Comparison of ENCODE assay signal across 8 cellular contexts in the genomic region with DNA sequence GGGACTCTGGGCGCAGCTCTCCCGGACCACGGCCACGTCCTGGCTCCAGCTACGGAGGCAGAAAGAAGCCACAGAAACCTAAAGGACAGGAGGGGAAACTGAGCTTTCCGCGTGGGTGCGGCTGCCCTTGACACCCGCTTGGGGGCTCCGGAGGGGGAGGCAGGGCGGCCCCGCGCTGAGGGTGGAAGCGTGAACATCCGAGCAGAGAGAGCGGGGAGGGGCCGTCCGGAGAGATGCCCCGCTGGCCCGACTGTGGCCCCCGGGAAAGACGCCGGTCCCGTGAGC.
DNase-seq lines count a peak whose midpoint lies in the region; ATAC-seq and TF ChIP-seq lines count a peak whose summit lies in the region.

No MANE protein-coding gene starts in this region.

- peaks cover 3% of the 10 kb centered on the region for H3K9me3 Mint-ChIP-seq in activated T-helper 1 cell treated with anti-CD3 and anti-CD28 coated beads, Interleukin-12 subunit alpha, Interleukin-12 subunit beta, Interleukin-2, Interleukin-4 antibody, amounts not matched to agents 30 ng/mL and 10 ng/mL and 1 ng/mL, durations not matched to agents 14 hours and 24 hours and 36 hours
- peaks cover 5% of the 10 kb centered on the region for H3K9me3 Mint-ChIP-seq in stimulated activated effector memory CD8-positive, alpha-beta T cell treated with anti-CD3 and anti-CD28 coated beads, Interleukin-12 subunit alpha, Interleukin-12 subunit beta, amount 100 ng/mL, for 72 hours

- H3K27me3 Mint-ChIP-seq in activated T-helper 1 cell treated with anti-CD3 and anti-CD28 coated beads, Interleukin-12 subunit alpha, Interleukin-12 subunit beta, Interleukin-2, Interleukin-4 antibody, amounts not matched to agents 30 ng/mL and 10 ng/mL and 1 ng/mL, durations not matched to agents 14 hours and 24 hours and 36 hours (ENCODE audit: insufficient read depth), result peaks cover 40% of the 10 kb centered on the region

- ATAC-seq in stimulated activated effector memory CD8-positive, alpha-beta T cell treated with anti-CD3 and anti-CD28 coated beads, Interleukin-12 subunit alpha, Interleukin-12 subunit beta, amount 100 ng/mL, for 72 hours, result no peak
- no peak for ATAC-seq in GM21515 (IDR thresholded peaks at IDR 0.05; ENCODE audit: unreplicated experiment)

- DNase-seq in HFF-Myc (ENCODE audit: extremely low read depth, low read depth) (no peak), HUDEP-2 (lab: John Stamatoyannopoulos, UW; ENCODE audit: unreplicated experiment in 76 of 76) (no peak), cerebellum (ENCODE audit: low spot score) (no peak), SHP77 (lab: John Stamatoyannopoulos, UW) (no peak)
- DNase-seq in activated T-helper 1 cell treated with anti-CD3 and anti-CD28 coated beads, Interleukin-12 subunit alpha, Interleukin-12 subunit beta, Interleukin-2, Interleukin-4 antibody, amounts not matched to agents 30 ng/mL and 10 ng/mL and 1 ng/mL, durations not matched to agents 14 hours and 24 hours and 36 hours (ENCODE audit: low spot score), result no peak
- peak in 1 of 2 donors; percentile 54 for DNase-seq in stimulated activated effector memory CD8-positive, alpha-beta T cell treated with anti-CD3 and anti-CD28 coated beads, Interleukin-12 subunit alpha, Interleukin-12 subunit beta, amount 100 ng/mL, for 72 hours (ENCODE audit: low spot score in 2 of 2)

- H3K4me3 Mint-ChIP-seq in activated T-helper 1 cell treated with anti-CD3 and anti-CD28 coated beads, Interleukin-12 subunit alpha, Interleukin-12 subunit beta, Interleukin-2, Interleukin-4 antibody, amounts not matched to agents 30 ng/mL and 10 ng/mL and 1 ng/mL, durations not matched to agents 14 hours and 24 hours and 36 hours, result peak overlapping the region; percentile 51
- peak overlapping the region; percentile 63 for H3K4me3 Mint-ChIP-seq in stimulated activated effector memory CD8-positive, alpha-beta T cell treated with anti-CD3 and anti-CD28 coated beads, Interleukin-12 subunit alpha, Interleukin-12 subunit beta, amount 100 ng/mL, for 72 hours

- peaks cover 10% of the 10 kb centered on the region for H3K4me1 Mint-ChIP-seq in activated T-helper 1 cell treated with anti-CD3 and anti-CD28 coated beads, Interleukin-12 subunit alpha, Interleukin-12 subunit beta, Interleukin-2, Interleukin-4 antibody, amounts not matched to agents 30 ng/mL and 10 ng/mL and 1 ng/mL, durations not matched to agents 14 hours and 24 hours and 36 hours (ENCODE audit: low read depth)
- H3K4me1 Mint-ChIP-seq in stimulated activated effector memory CD8-positive, alpha-beta T cell treated with anti-CD3 and anti-CD28 coated beads, Interleukin-12 subunit alpha, Interleukin-12 subunit beta, amount 100 ng/mL, for 72 hours, result peaks cover 32% of the 10 kb centered on the region

- H3K27ac Mint-ChIP-seq in activated T-helper 1 cell treated with anti-CD3 and anti-CD28 coated beads, Interleukin-12 subunit alpha, Interleukin-12 subunit beta, Interleukin-2, Interleukin-4 antibody, amounts not matched to agents 30 ng/mL and 10 ng/mL and 1 ng/mL, durations not matched to agents 14 hours and 24 hours and 36 hours, result no peak overlapping the region
- H3K27ac Mint-ChIP-seq in stimulated activated effector memory CD8-positive, alpha-beta T cell treated with anti-CD3 and anti-CD28 coated beads, Interleukin-12 subunit alpha, Interleukin-12 subunit beta, amount 100 ng/mL, for 72 hours, result no peak overlapping the region

- TF ChIP-seq CTCF in HFF-Myc (IDR thresholded peaks at IDR 0.05; ENCODE audit: low read depth, low read length, missing control alignments), result no peak

- peak overlapping the region; percentile 51 for H3K4me3 ChIP-seq in HFF-Myc (replicated peaks; ENCODE audit: low read depth, low read length)
- peak overlapping the region; percentile 49 for H3K4me3 ChIP-seq in iPS-11a (ENCODE audit: low read depth, low read length)

- intact Hi-C loops in activated T-helper 1 cell treated with anti-CD3 and anti-CD28 coated beads, Interleukin-12 subunit alpha, Interleukin-12 subunit beta, Interleukin-2, Interleukin-4 antibody, amounts not matched to agents 30 ng/mL and 10 ng/mL and 1 ng/mL, durations not matched to agents 14 hours and 24 hours and 36 hours (cut with micrococcal nuclease), result no loop called here

- no peaks in the 10 kb centered on the region for H3K36me3 Mint-ChIP-seq in activated T-helper 1 cell treated with anti-CD3 and anti-CD28 coated beads, Interleukin-12 subunit alpha, Interleukin-12 subunit beta, Interleukin-2, Interleukin-4 antibody, amounts not matched to agents 30 ng/mL and 10 ng/mL and 1 ng/mL, durations not matched to agents 14 hours and 24 hours and 36 hours (ENCODE audit: low read depth)
- H3K36me3 Mint-ChIP-seq in stimulated activated effector memory CD8-positive, alpha-beta T cell treated with anti-CD3 and anti-CD28 coated beads, Interleukin-12 subunit alpha, Interleukin-12 subunit beta, amount 100 ng/mL, for 72 hours, result peaks cover 4% of the 10 kb centered on the region
